ENCODE assay signal across 8 cellular contexts in the genomic region with DNA sequence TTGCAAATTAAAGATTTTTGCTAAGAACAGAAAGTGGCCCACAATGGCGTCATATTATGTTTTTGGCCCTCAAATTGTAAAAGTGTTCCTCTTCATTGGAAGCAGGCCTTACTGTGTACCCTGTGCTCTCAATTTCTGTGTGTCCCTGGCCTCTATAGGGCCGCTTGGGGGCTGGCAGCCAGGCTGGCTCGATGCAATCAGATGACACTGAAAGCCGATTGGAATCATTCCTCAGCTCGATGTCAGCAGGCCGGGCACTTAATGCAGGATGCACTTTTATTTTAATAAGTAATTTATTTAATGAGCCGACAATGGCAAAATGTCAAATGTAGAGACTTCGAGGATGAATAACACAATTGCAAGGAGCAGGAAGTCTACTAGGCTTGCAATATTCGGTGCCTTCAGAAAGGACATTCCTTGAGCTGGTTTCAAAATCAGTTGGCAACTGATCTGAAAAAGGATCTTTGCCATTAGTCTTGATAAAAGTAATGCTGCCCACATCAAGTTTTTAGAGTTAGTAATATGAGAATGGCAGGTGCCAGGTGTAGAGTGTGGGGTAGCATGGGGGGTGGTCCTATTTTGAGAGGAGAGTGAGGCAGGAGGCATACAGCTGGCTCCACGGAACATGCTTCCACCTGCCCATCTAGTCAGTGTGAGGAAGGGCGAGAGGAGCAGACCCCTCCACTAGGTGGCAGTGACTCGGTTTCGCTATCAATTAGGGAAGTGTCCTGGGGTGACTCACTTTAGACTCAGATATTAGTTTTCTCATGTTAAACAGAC.
DNase-seq lines count a peak whose midpoint lies in the region; ATAC-seq and TF ChIP-seq lines count a peak whose summit lies in the region.

No MANE protein-coding gene starts in this region.

- H3K4me3 ChIP-seq in liver (ENCODE audit: low read depth in 1 of 3, low read length in 3 of 3): no peak overlapping the region

- WGBS in liver: 60% methylated on average over 13 of the region's 13 CpGs

- TF ChIP-seq RAD21 in liver (IDR thresholded peaks at IDR 0.05): peak; percentile 45 to 70

- no peaks in the 10 kb centered on the region for H3K27me3 ChIP-seq in liver (ENCODE audit: control insufficient read depth in 4 of 4, insufficient read depth in 4 of 4, low read length in 3 of 4)

- DNase-seq in 8988T (peak; percentile 62), NAMALWA (ENCODE audit: low spot score) (peak; percentile 85), UCSD-AML1 (lab: John Stamatoyannopoulos, UW; ENCODE audit: unreplicated experiment) (peak; percentile 66)
- DNase-seq in central memory CD4-positive, alpha-beta T cell: peak; percentile 22
- DNase-seq in stimulated activated naive CD8-positive, alpha-beta T cell treated with anti-CD3 and anti-CD28 coated beads, Interleukin-15, Interleukin-2, amounts not matched to agents 100 U/mL and 50 U/mL, for 24 hours: peak; percentile 57

- H3K27ac ChIP-seq in liver (ENCODE audit: low read depth in 1 of 2, low read length in 2 of 2): no peak overlapping the region

- no peaks in the 10 kb centered on the region for H3K4me1 ChIP-seq in liver (ENCODE audit: control insufficient read depth in 4 of 4, insufficient read depth in 4 of 4, low read length in 3 of 4)

- H3K9me3 ChIP-seq in liver (ENCODE audit: control insufficient read depth in 4 of 4, low read length in 3 of 4): no peaks in the 10 kb centered on the region

- peak; percentile 100 for ATAC-seq in GM18498 (IDR thresholded peaks at IDR 0.05; ENCODE audit: unreplicated experiment)
- ATAC-seq in HG02759 (IDR thresholded peaks at IDR 0.05; ENCODE audit: unreplicated experiment): peak; percentile 100
- ATAC-seq in stimulated activated naive CD8-positive, alpha-beta T cell treated with anti-CD3 and anti-CD28 coated beads, Interleukin-15, Interleukin-2, amounts not matched to agents 100 U/mL and 50 U/mL, for 24 hours: peak; percentile 95

- no peak overlapping the region for H3K9ac ChIP-seq in liver (ENCODE audit: low read depth in 1 of 2, low read length in 2 of 2)

- H3K36me3 ChIP-seq in liver (ENCODE audit: control insufficient read depth in 4 of 4, insufficient read depth in 3 of 4, low read depth in 1 of 4, low read length in 3 of 4): no peaks in the 10 kb centered on the region

- peak; percentile 52 for TF ChIP-seq CTCF in liver (IDR thresholded peaks at IDR 0.05; ENCODE audit: low read depth, low read length, missing input control)

TF ChIP-seq in liver, 16 proteins besides CTCF, POLR2A, EP300 and RAD21:
- TF ChIP-seq YY1 (IDR thresholded peaks at IDR 0.05) (no peak), FOXA1 (IDR thresholded peaks at IDR 0.05) (no peak), JUND (IDR thresholded peaks at IDR 0.05) (no peak), TAF1 (conservative IDR thresholded peaks at IDR 0.05) (no peak), RXRA (IDR thresholded peaks at IDR 0.05) (no peak), EGR1 (IDR thresholded peaks at IDR 0.05; ENCODE audit: low read depth in 2 of 2) (no peak), FOXA2 (IDR thresholded peaks at IDR 0.05) (no peak), GABPA (IDR thresholded peaks at IDR 0.05 in 1 of 2, conservative IDR thresholded peaks at IDR 0.05 in 1 of 2) (no peak), NR2F2 (IDR thresholded peaks at IDR 0.05) (no peak), SP1 (IDR thresholded peaks at IDR 0.05) (no peak), HNF4A (conservative IDR thresholded peaks at IDR 0.05) (no peak), HNF4G (IDR thresholded peaks at IDR 0.05) (no peak)
- TF ChIP-seq, protein P1, sequence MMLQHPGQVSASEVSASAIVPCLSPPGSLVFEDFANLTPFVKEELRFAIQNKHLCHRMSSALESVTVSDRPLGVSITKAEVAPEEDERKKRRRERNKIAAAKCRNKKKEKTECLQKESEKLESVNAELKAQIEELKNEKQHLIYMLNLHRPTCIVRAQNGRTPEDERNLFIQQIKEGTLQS (IDR thresholded peaks at IDR 0.05): no peak
- TF ChIP-seq, protein P2, sequence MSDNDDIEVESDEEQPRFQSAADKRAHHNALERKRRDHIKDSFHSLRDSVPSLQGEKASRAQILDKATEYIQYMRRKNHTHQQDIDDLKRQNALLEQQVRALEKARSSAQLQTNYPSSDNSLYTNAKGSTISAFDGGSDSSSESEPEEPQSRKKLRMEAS (IDR thresholded peaks at IDR 0.05): no peak
- TF ChIP-seq, protein P3, sequence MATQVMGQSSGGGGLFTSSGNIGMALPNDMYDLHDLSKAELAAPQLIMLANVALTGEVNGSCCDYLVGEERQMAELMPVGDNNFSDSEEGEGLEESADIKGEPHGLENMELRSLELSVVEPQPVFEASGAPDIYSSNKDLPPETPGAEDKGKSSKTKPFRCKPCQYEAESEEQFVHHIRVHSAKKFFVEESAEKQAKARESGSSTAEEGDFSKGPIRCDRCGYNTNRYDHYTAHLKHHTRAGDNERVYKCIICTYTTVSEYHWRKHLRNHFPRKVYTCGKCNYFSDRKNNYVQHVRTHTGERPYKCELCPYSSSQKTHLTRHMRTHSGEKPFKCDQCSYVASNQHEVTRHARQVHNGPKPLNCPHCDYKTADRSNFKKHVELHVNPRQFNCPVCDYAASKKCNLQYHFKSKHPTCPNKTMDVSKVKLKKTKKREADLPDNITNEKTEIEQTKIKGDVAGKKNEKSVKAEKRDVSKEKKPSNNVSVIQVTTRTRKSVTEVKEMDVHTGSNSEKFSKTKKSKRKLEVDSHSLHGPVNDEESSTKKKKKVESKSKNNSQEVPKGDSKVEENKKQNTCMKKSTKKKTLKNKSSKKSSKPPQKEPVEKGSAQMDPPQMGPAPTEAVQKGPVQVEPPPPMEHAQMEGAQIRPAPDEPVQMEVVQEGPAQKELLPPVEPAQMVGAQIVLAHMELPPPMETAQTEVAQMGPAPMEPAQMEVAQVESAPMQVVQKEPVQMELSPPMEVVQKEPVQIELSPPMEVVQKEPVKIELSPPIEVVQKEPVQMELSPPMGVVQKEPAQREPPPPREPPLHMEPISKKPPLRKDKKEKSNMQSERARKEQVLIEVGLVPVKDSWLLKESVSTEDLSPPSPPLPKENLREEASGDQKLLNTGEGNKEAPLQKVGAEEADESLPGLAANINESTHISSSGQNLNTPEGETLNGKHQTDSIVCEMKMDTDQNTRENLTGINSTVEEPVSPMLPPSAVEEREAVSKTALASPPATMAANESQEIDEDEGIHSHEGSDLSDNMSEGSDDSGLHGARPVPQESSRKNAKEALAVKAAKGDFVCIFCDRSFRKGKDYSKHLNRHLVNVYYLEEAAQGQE (IDR thresholded peaks at IDR 0.05): no peak
- TF ChIP-seq, protein P4, sequence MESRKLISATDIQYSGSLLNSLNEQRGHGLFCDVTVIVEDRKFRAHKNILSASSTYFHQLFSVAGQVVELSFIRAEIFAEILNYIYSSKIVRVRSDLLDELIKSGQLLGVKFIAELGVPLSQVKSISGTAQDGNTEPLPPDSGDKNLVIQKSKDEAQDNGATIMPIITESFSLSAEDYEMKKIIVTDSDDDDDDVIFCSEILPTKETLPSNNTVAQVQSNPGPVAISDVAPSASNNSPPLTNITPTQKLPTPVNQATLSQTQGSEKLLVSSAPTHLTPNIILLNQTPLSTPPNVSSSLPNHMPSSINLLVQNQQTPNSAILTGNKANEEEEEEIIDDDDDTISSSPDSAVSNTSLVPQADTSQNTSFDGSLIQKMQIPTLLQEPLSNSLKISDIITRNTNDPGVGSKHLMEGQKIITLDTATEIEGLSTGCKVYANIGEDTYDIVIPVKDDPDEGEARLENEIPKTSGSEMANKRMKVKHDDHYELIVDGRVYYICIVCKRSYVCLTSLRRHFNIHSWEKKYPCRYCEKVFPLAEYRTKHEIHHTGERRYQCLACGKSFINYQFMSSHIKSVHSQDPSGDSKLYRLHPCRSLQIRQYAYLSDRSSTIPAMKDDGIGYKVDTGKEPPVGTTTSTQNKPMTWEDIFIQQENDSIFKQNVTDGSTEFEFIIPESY (IDR thresholded peaks at IDR 0.05): no peak

Comparison
In these comparisons a context has a peak if more than half of its experiments do, and no peak if none do; other contexts are left out.
1. DNase-seq: peak in every context shown above with its lines; median percentile 85 in NAMALWA; 66 in UCSD-AML1; 62 in 8988T; 57 in stimulated activated naive CD8-positive, alpha-beta T cell treated with anti-CD3 and anti-CD28 coated beads, Interleukin-15, Interleukin-2, amounts not matched to agents 100 U/mL and 50 U/mL, for 24 hours; 22 in central memory CD4-positive, alpha-beta T cell.